9 cellular contexts compared by ENCODE assay signal in the genomic region with DNA sequence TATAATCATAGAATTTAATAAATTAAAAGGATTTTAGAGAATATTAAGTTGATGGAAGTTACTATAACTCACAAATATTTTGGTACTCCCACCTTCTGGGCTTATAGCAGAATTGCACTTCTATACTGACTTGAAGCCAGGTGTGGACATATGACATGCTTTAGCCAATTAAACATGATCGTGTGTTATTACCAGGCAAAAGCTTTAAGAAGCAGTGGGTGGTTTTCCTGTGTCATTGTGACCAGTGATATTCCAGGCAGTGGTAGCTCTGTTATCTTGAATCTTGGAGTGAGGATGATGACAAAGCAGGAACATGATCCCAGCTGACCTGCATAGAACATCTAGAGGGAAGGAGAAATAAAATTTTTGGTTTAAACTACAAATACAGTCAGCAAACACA.
DNase-seq lines count a peak whose midpoint lies in the region; TF ChIP-seq lines count a peak whose summit lies in the region.
"Had no signal": no experiment of that assay in that cellular context is flagged by ENCODE, and none has a peak within 500 bp of the region (broad histone marks: within the 10 kb centered on the region; RNA-seq: fewer than 3 reads in every experiment).

No MANE protein-coding gene starts in this region.

- peak; percentile 30 for DNase-seq in NCI-H2107 treated with DMSO at 0.1 percent for 48 hours (lab: John Stamatoyannopoulos, UW; ENCODE audit: unreplicated experiment)
- DNase-seq in NCI-H2107 (lab: John Stamatoyannopoulos, UW) = no peak
- DNase-seq in Karpas-422 = peak; percentile 81
- DNase-seq in brain microvascular endothelial cell = peak; percentile 51
- no peak for DNase-seq in neural progenitor cell (ENCODE audit: low spot score)
- DNase-seq in activated naive CD4-positive, alpha-beta T cell treated with anti-CD3 and anti-CD28 coated beads, Interleukin-2, amount 10 ng/mL, durations not matched to agents 7 days and 5 days = no peak
- no peak for DNase-seq in activated CD4-positive, alpha-beta T cell treated with anti-CD3 and anti-CD28 coated beads, Interleukin-2, amount 50 U/mL, for 4 hours
- DNase-seq in coronary artery (ENCODE audit: low spot score) = no peak
- DNase-seq: CD4-positive, alpha-beta T cell had no signal

- in situ Hi-C loops in brain microvascular endothelial cell (cut with HindIII; ENCODE audit: low pct_ligation_motif_present, low sequenced_read_pairs) = no loop called here

- CTCF ChIA-PET in activated naive CD4-positive, alpha-beta T cell treated with anti-CD3 and anti-CD28 coated beads, Interleukin-2, amount 10 ng/mL, durations not matched to agents 7 days and 5 days (lab: Charles Lee) = no interaction called here

- peaks cover 12% of the 10 kb centered on the region for H3K4me1 Mint-ChIP-seq in neural progenitor cell
- no peaks in the 10 kb centered on the region for H3K4me1 Mint-ChIP-seq in activated naive CD4-positive, alpha-beta T cell treated with anti-CD3 and anti-CD28 coated beads, Interleukin-2, amount 10 ng/mL, durations not matched to agents 7 days and 5 days

- H3K27ac Mint-ChIP-seq in neural progenitor cell = no peak overlapping the region
- H3K27ac Mint-ChIP-seq in activated naive CD4-positive, alpha-beta T cell treated with anti-CD3 and anti-CD28 coated beads, Interleukin-2, amount 10 ng/mL, durations not matched to agents 7 days and 5 days = no peak overlapping the region
- H3K27ac Mint-ChIP-seq: CD4-positive, alpha-beta T cell had no signal

- H3K9ac ChIP-seq in Karpas-422 (ENCODE audit: low read length) (no peak overlapping the region), neural progenitor cell (no peak overlapping the region)

- H3F3A ChIP-seq in neural progenitor cell (ENCODE audit: low read depth) = no peaks in the 10 kb centered on the region

- H3K9me3 Mint-ChIP-seq in neural progenitor cell = no peaks in the 10 kb centered on the region
- H3K9me3 Mint-ChIP-seq in activated naive CD4-positive, alpha-beta T cell treated with anti-CD3 and anti-CD28 coated beads, Interleukin-2, amount 10 ng/mL, durations not matched to agents 7 days and 5 days = no peaks in the 10 kb centered on the region
- H3K9me3 Mint-ChIP-seq: CD4-positive, alpha-beta T cell had no signal

- no peak overlapping the region for H3K27ac ChIP-seq in Karpas-422 (ENCODE audit: low read length)
- H3K27ac ChIP-seq in brain microvascular endothelial cell = no peak overlapping the region
- no peak overlapping the region for H3K27ac ChIP-seq in neural progenitor cell
- no peak overlapping the region for H3K27ac ChIP-seq in coronary artery

- no peaks in the 10 kb centered on the region for H3K79me2 ChIP-seq in Karpas-422 (ENCODE audit: low read length)
- no peaks in the 10 kb centered on the region for H3K79me2 ChIP-seq in neural progenitor cell (ENCODE audit: low read depth)

- H3K9me3 ChIP-seq in Karpas-422 (ENCODE audit: low read length) (no peaks in the 10 kb centered on the region), neural progenitor cell (ENCODE audit: low read depth) (no peaks in the 10 kb centered on the region)

- peak overlapping the region; percentile 64; the same call in 1 of the 2 replicates for H2AFZ ChIP-seq in Karpas-422 (ENCODE audit: low read length)
- H2AFZ ChIP-seq in neural progenitor cell (replicated peaks) = no peak overlapping the region

- H3K36me3 ChIP-seq in Karpas-422 (ENCODE audit: insufficient read depth, low read length) (no peaks in the 10 kb centered on the region), brain microvascular endothelial cell (replicated peaks) (no peaks in the 10 kb centered on the region), neural progenitor cell (no peaks in the 10 kb centered on the region)

- H3K4me2 ChIP-seq in Karpas-422 (ENCODE audit: low read depth, low read length, poor library complexity, severe bottlenecking) (peak overlapping the region; percentile 25), neural progenitor cell (no peak overlapping the region)

- TF ChIP-seq CTCF in brain microvascular endothelial cell (IDR thresholded peaks at IDR 0.05; ENCODE audit: low read depth, low read length, missing control alignments) (peak; percentile 35), neural progenitor cell (IDR thresholded peaks at IDR 0.05) (peak; percentile 7), coronary artery (IDR thresholded peaks at IDR 0.05) (no peak)

- H3K27me3 Mint-ChIP-seq in neural progenitor cell (ENCODE audit: insufficient read depth, low read depth) = no peaks in the 10 kb centered on the region
- H3K27me3 Mint-ChIP-seq in activated naive CD4-positive, alpha-beta T cell treated with anti-CD3 and anti-CD28 coated beads, Interleukin-2, amount 10 ng/mL, durations not matched to agents 7 days and 5 days = no peaks in the 10 kb centered on the region
- H3K27me3 Mint-ChIP-seq: CD4-positive, alpha-beta T cell had no signal

- H3K36me3 Mint-ChIP-seq in neural progenitor cell = no peaks in the 10 kb centered on the region
- no peaks in the 10 kb centered on the region for H3K36me3 Mint-ChIP-seq in activated naive CD4-positive, alpha-beta T cell treated with anti-CD3 and anti-CD28 coated beads, Interleukin-2, amount 10 ng/mL, durations not matched to agents 7 days and 5 days

- no peaks in the 10 kb centered on the region for H3K9me2 ChIP-seq in Karpas-422 (replicated peaks; ENCODE audit: insufficient read depth, low read length)

- H3K4me3 Mint-ChIP-seq in neural progenitor cell = no peak overlapping the region
- no peak overlapping the region for H3K4me3 Mint-ChIP-seq in activated naive CD4-positive, alpha-beta T cell treated with anti-CD3 and anti-CD28 coated beads, Interleukin-2, amount 10 ng/mL, durations not matched to agents 7 days and 5 days
- H3K4me3 Mint-ChIP-seq: CD4-positive, alpha-beta T cell had no signal

- H3K4me3 ChIP-seq in Karpas-422 (ENCODE audit: low read length) = no peak overlapping the region
- no peak overlapping the region for H3K4me3 ChIP-seq in brain microvascular endothelial cell (ENCODE audit: low read depth, low read length)
- H3K4me3 ChIP-seq in neural progenitor cell = no peak overlapping the region
- H3K4me3 ChIP-seq in coronary artery = no peak overlapping the region

- H3K4me1 ChIP-seq in Karpas-422 (ENCODE audit: low read length) = peaks cover 11% of the 10 kb centered on the region
- H3K4me1 ChIP-seq in neural progenitor cell = peaks cover 10% of the 10 kb centered on the region

- H4K20me1 ChIP-seq in Karpas-422 (ENCODE audit: insufficient read depth, low read depth, low read length) = no peaks in the 10 kb centered on the region
- no peaks in the 10 kb centered on the region for H4K20me1 ChIP-seq in neural progenitor cell (ENCODE audit: low read depth)

- H3K27me3 ChIP-seq in Karpas-422 (ENCODE audit: low read length) = no peaks in the 10 kb centered on the region
- no peaks in the 10 kb centered on the region for H3K27me3 ChIP-seq in brain microvascular endothelial cell (replicated peaks)
- H3K27me3 ChIP-seq in neural progenitor cell = no peaks in the 10 kb centered on the region

Comparison
In these comparisons a context has a peak if more than half of its experiments do, and no peak if none do; other contexts are left out.
1. DNase-seq: peak in NCI-H2107 treated with DMSO at 0.1 percent for 48 hours (single experiment), Karpas-422 (single experiment) and brain microvascular endothelial cell (single experiment); none in NCI-H2107 (single experiment), neural progenitor cell (single experiment), activated naive CD4-positive, alpha-beta T cell treated with anti-CD3 and anti-CD28 coated beads, Interleukin-2, amount 10 ng/mL, durations not matched to agents 7 days and 5 days (single experiment), activated CD4-positive, alpha-beta T cell treated with anti-CD3 and anti-CD28 coated beads, Interleukin-2, amount 50 U/mL, for 4 hours (0 of 2) and coronary artery (single experiment).